Comparison of ENCODE assay signal across 1 cellular context in genomic region chr14:105491366-105492006, GRCh38.
TF ChIP-seq lines count a peak whose summit lies in the region.

No MANE protein-coding gene starts in this region.

TF ChIP-seq in K562, 482 proteins besides CTCF, POLR2A, EP300 and RAD21 (continued from another document):
- no peak for TF ChIP-seq POU5F1 (IDR thresholded peaks at IDR 0.05; ENCODE audit: borderline replicate concordance, low read depth, low read length, partially characterized antibody)
- TF ChIP-seq ZNF699 (CRISPR knock-in tag; IDR thresholded peaks at IDR 0.05; ENCODE audit: insufficient replicate concordance): no peak
- no peak for TF ChIP-seq ELF2 (CRISPR knock-in tag; IDR thresholded peaks at IDR 0.05)
- TF ChIP-seq EZH2 (IDR thresholded peaks at IDR 0.05; ENCODE audit: borderline replicate concordance, low read depth, low read length): no peak
- TF ChIP-seq TOE1 (IDR thresholded peaks at IDR 0.05; ENCODE audit: borderline replicate concordance): no peak
- no peak for TF ChIP-seq TOE1 (CRISPR knock-in tag; IDR thresholded peaks at IDR 0.05; ENCODE audit: borderline replicate concordance, low read depth)
- peak in 1 of 2 experiments; percentile 67; a peak in 3 of 4 replicates for TF ChIP-seq SIN3A (IDR thresholded peaks at IDR 0.05; ENCODE audit: borderline replicate concordance in 2 of 2, control insufficient read depth in 1 of 2, low read depth in 2 of 2, low read length in 2 of 2)
- no peak for TF ChIP-seq ZNF444 (CRISPR knock-in tag; IDR thresholded peaks at IDR 0.05)
- 0 out of 2 replicates have a peak, but pooled peaks have one; percentile 18 for TF ChIP-seq ETS1 (conservative IDR thresholded peaks at IDR 0.05; ENCODE audit: control insufficient read depth, low read depth, low read length)
- peak; percentile 97 for TF ChIP-seq SAP30 (IDR thresholded peaks at IDR 0.05; ENCODE audit: borderline replicate concordance, insufficient read depth, low read depth, low read length, poor library complexity, severe bottlenecking)
- TF ChIP-seq PTTG1 (tag; IDR thresholded peaks at IDR 0.05; ENCODE audit: low read depth): no peak
- TF ChIP-seq PHF8 (IDR thresholded peaks at IDR 0.05; ENCODE audit: borderline replicate concordance, low read length): peak; percentile 78; the same call in 1 of the 2 replicates
- TF ChIP-seq ZNF77 (CRISPR knock-in tag; IDR thresholded peaks at IDR 0.05): no peak
- TF ChIP-seq, protein P1, sequence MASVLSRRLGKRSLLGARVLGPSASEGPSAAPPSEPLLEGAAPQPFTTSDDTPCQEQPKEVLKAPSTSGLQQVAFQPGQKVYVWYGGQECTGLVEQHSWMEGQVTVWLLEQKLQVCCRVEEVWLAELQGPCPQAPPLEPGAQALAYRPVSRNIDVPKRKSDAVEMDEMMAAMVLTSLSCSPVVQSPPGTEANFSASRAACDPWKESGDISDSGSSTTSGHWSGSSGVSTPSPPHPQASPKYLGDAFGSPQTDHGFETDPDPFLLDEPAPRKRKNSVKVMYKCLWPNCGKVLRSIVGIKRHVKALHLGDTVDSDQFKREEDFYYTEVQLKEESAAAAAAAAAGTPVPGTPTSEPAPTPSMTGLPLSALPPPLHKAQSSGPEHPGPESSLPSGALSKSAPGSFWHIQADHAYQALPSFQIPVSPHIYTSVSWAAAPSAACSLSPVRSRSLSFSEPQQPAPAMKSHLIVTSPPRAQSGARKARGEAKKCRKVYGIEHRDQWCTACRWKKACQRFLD (CRISPR knock-in tag; IDR thresholded peaks at IDR 0.05): peak; percentile 50
- no peak for TF ChIP-seq ETV1 (tag; conservative IDR thresholded peaks at IDR 0.05; ENCODE audit: low read depth)
- TF ChIP-seq SUPT5H (IDR thresholded peaks at IDR 0.05): peak; percentile 43; the same call in 1 of the 2 replicates
- TF ChIP-seq ZBTB7A (IDR thresholded peaks at IDR 0.05; ENCODE audit: borderline replicate concordance, control insufficient read depth, low read depth, low read length): peak; percentile 8; the same call in 1 of the 2 replicates
- peak in 1 of 3 experiments; percentile 9 for TF ChIP-seq YY1 (IDR thresholded peaks at IDR 0.05; ENCODE audit: borderline replicate concordance in 1 of 3, control insufficient read depth in 1 of 3, extremely low read depth in 1 of 3, insufficient read depth in 3 of 3, insufficient read length in 1 of 3, insufficient replicate concordance in 2 of 3, low read depth in 1 of 3, low read length in 2 of 3)
- peak; percentile 23 for TF ChIP-seq RBFOX2 (IDR thresholded peaks at IDR 0.05; ENCODE audit: low read depth, low read length)
- no peak for TF ChIP-seq SMARCA5 (IDR thresholded peaks at IDR 0.05)
- no peak for TF ChIP-seq POLR3A (IDR thresholded peaks at IDR 0.05; ENCODE audit: borderline replicate concordance, extremely low read depth, insufficient read depth, insufficient read length)
- TF ChIP-seq HDAC1 (IDR thresholded peaks at IDR 0.05): peak in 1 of 2 experiments; percentile 70; a peak in 2 of 4 replicates
- no peak for TF ChIP-seq CBX1 (IDR thresholded peaks at IDR 0.05; ENCODE audit: low read depth)
- peak; percentile 32 to 76; a peak in 1 of 4 replicates for TF ChIP-seq NONO (IDR thresholded peaks at IDR 0.05; ENCODE audit: low read depth in 2 of 2, low read length in 1 of 2)
- no peak for TF ChIP-seq ZNF274 (IDR thresholded peaks at IDR 0.05; ENCODE audit: borderline replicate concordance, low read depth, low read length)
- TF ChIP-seq CCNT2 (IDR thresholded peaks at IDR 0.05; ENCODE audit: borderline replicate concordance, extremely low read depth, insufficient read length, low read depth, low read length): peak; percentile 39
- TF ChIP-seq SRSF3 (IDR thresholded peaks at IDR 0.05; ENCODE audit: insufficient read depth, low read length): no peak
- no peak for TF ChIP-seq TBP (optimal IDR thresholded peaks at IDR 0.05; ENCODE audit: low read depth, low read length)
- TF ChIP-seq KDM5B (IDR thresholded peaks at IDR 0.05; ENCODE audit: insufficient replicate concordance, low read depth, low read length): peak; percentile 13
- TF ChIP-seq, protein P2, sequence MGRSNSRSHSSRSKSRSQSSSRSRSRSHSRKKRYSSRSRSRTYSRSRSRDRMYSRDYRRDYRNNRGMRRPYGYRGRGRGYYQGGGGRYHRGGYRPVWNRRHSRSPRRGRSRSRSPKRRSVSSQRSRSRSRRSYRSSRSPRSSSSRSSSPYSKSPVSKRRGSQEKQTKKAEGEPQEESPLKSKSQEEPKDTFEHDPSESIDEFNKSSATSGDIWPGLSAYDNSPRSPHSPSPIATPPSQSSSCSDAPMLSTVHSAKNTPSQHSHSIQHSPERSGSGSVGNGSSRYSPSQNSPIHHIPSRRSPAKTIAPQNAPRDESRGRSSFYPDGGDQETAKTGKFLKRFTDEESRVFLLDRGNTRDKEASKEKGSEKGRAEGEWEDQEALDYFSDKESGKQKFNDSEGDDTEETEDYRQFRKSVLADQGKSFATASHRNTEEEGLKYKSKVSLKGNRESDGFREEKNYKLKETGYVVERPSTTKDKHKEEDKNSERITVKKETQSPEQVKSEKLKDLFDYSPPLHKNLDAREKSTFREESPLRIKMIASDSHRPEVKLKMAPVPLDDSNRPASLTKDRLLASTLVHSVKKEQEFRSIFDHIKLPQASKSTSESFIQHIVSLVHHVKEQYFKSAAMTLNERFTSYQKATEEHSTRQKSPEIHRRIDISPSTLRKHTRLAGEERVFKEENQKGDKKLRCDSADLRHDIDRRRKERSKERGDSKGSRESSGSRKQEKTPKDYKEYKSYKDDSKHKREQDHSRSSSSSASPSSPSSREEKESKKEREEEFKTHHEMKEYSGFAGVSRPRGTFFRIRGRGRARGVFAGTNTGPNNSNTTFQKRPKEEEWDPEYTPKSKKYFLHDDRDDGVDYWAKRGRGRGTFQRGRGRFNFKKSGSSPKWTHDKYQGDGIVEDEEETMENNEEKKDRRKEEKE (IDR thresholded peaks at IDR 0.05; ENCODE audit: borderline replicate concordance in 1 of 2, control insufficient read depth in 1 of 2, low read depth in 2 of 2, low read length in 1 of 2): no peak
- TF ChIP-seq RB1 (IDR thresholded peaks at IDR 0.05; ENCODE audit: low read depth): peak; percentile 66
- peak; percentile 81 for TF ChIP-seq ZFX (CRISPR knock-in tag; IDR thresholded peaks at IDR 0.05)
- 0 out of 2 replicates have a peak, but pooled peaks have one; percentile 64 for TF ChIP-seq NR4A1 (CRISPR knock-in tag; IDR thresholded peaks at IDR 0.05)
- TF ChIP-seq NR4A1 (tag; IDR thresholded peaks at IDR 0.05): no peak
- TF ChIP-seq TEAD4 (IDR thresholded peaks at IDR 0.05; ENCODE audit: low read length): no peak
- no peak for TF ChIP-seq TEAD4 (CRISPR knock-in tag; IDR thresholded peaks at IDR 0.05; ENCODE audit: borderline replicate concordance)
- no peak for TF ChIP-seq ZNF12 (CRISPR knock-in tag; IDR thresholded peaks at IDR 0.05)
- TF ChIP-seq, protein P3, sequence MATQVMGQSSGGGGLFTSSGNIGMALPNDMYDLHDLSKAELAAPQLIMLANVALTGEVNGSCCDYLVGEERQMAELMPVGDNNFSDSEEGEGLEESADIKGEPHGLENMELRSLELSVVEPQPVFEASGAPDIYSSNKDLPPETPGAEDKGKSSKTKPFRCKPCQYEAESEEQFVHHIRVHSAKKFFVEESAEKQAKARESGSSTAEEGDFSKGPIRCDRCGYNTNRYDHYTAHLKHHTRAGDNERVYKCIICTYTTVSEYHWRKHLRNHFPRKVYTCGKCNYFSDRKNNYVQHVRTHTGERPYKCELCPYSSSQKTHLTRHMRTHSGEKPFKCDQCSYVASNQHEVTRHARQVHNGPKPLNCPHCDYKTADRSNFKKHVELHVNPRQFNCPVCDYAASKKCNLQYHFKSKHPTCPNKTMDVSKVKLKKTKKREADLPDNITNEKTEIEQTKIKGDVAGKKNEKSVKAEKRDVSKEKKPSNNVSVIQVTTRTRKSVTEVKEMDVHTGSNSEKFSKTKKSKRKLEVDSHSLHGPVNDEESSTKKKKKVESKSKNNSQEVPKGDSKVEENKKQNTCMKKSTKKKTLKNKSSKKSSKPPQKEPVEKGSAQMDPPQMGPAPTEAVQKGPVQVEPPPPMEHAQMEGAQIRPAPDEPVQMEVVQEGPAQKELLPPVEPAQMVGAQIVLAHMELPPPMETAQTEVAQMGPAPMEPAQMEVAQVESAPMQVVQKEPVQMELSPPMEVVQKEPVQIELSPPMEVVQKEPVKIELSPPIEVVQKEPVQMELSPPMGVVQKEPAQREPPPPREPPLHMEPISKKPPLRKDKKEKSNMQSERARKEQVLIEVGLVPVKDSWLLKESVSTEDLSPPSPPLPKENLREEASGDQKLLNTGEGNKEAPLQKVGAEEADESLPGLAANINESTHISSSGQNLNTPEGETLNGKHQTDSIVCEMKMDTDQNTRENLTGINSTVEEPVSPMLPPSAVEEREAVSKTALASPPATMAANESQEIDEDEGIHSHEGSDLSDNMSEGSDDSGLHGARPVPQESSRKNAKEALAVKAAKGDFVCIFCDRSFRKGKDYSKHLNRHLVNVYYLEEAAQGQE (CRISPR knock-in tag; IDR thresholded peaks at IDR 0.05; ENCODE audit: low read depth): no peak
- TF ChIP-seq TAL1 (IDR thresholded peaks at IDR 0.05): no peak
- TF ChIP-seq, protein P4, sequence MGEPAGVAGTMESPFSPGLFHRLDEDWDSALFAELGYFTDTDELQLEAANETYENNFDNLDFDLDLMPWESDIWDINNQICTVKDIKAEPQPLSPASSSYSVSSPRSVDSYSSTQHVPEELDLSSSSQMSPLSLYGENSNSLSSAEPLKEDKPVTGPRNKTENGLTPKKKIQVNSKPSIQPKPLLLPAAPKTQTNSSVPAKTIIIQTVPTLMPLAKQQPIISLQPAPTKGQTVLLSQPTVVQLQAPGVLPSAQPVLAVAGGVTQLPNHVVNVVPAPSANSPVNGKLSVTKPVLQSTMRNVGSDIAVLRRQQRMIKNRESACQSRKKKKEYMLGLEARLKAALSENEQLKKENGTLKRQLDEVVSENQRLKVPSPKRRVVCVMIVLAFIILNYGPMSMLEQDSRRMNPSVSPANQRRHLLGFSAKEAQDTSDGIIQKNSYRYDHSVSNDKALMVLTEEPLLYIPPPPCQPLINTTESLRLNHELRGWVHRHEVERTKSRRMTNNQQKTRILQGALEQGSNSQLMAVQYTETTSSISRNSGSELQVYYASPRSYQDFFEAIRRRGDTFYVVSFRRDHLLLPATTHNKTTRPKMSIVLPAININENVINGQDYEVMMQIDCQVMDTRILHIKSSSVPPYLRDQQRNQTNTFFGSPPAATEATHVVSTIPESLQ (CRISPR knock-in tag; IDR thresholded peaks at IDR 0.05): no peak
- TF ChIP-seq NR2C2 (CRISPR knock-in tag; IDR thresholded peaks at IDR 0.05): no peak
- TF ChIP-seq NR2C2 (tag; IDR thresholded peaks at IDR 0.05): peak; percentile 5; the same call in 1 of the 2 replicates
- no peak for TF ChIP-seq TAF7 (tag; IDR thresholded peaks at IDR 0.05)
- peak; percentile 11; the same call in 1 of the 2 replicates for TF ChIP-seq ZNF766 (CRISPR knock-in tag; conservative IDR thresholded peaks at IDR 0.05)
